In genomic region chr2:120032297-120032696, GRCh38 we compare ENCODE assay signal across 2 cellular contexts.
TF ChIP-seq lines count a peak whose summit lies in the region.

No MANE protein-coding gene starts in this region.

TF ChIP-seq in GM23338, 12 proteins besides CTCF, POLR2A, EP300 and RAD21:
- TF ChIP-seq ZNF462 (CRISPR knock-in tag; IDR thresholded peaks at IDR 0.05) (no peak), EZH2 (IDR thresholded peaks at IDR 0.05; ENCODE audit: low read depth, unreplicated experiment) (no peak), POLR2AphosphoS5 (IDR thresholded peaks at IDR 0.05; ENCODE audit: low read depth) (no peak), JUNB (IDR thresholded peaks at IDR 0.05; ENCODE audit: unreplicated experiment) (no peak), STAT1 (IDR thresholded peaks at IDR 0.05; ENCODE audit: unreplicated experiment) (no peak), ZNF331 (CRISPR knock-in tag; IDR thresholded peaks at IDR 0.05; ENCODE audit: low read depth) (no peak), CREB1 (CRISPR knock-in tag; IDR thresholded peaks at IDR 0.05; ENCODE audit: low read depth) (no peak), EZH2phosphoT487 (IDR thresholded peaks at IDR 0.05; ENCODE audit: unreplicated experiment) (no peak), ZNF114 (CRISPR knock-in tag; IDR thresholded peaks at IDR 0.05) (no peak), NANOG (IDR thresholded peaks at IDR 0.05; ENCODE audit: borderline replicate concordance) (no peak)
- TF ChIP-seq, protein P1, sequence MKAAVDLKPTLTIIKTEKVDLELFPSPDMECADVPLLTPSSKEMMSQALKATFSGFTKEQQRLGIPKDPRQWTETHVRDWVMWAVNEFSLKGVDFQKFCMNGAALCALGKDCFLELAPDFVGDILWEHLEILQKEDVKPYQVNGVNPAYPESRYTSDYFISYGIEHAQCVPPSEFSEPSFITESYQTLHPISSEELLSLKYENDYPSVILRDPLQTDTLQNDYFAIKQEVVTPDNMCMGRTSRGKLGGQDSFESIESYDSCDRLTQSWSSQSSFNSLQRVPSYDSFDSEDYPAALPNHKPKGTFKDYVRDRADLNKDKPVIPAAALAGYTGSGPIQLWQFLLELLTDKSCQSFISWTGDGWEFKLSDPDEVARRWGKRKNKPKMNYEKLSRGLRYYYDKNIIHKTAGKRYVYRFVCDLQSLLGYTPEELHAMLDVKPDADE (IDR thresholded peaks at IDR 0.05): no peak
- TF ChIP-seq, protein P2, sequence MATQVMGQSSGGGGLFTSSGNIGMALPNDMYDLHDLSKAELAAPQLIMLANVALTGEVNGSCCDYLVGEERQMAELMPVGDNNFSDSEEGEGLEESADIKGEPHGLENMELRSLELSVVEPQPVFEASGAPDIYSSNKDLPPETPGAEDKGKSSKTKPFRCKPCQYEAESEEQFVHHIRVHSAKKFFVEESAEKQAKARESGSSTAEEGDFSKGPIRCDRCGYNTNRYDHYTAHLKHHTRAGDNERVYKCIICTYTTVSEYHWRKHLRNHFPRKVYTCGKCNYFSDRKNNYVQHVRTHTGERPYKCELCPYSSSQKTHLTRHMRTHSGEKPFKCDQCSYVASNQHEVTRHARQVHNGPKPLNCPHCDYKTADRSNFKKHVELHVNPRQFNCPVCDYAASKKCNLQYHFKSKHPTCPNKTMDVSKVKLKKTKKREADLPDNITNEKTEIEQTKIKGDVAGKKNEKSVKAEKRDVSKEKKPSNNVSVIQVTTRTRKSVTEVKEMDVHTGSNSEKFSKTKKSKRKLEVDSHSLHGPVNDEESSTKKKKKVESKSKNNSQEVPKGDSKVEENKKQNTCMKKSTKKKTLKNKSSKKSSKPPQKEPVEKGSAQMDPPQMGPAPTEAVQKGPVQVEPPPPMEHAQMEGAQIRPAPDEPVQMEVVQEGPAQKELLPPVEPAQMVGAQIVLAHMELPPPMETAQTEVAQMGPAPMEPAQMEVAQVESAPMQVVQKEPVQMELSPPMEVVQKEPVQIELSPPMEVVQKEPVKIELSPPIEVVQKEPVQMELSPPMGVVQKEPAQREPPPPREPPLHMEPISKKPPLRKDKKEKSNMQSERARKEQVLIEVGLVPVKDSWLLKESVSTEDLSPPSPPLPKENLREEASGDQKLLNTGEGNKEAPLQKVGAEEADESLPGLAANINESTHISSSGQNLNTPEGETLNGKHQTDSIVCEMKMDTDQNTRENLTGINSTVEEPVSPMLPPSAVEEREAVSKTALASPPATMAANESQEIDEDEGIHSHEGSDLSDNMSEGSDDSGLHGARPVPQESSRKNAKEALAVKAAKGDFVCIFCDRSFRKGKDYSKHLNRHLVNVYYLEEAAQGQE (IDR thresholded peaks at IDR 0.05; ENCODE audit: unreplicated experiment): no peak

TF ChIP-seq in HepG2, 621 proteins besides CTCF, POLR2A, EP300 and RAD21 (continued from another document):
- no peak for TF ChIP-seq PLSCR1 (CRISPR knock-in tag; IDR thresholded peaks at IDR 0.05; ENCODE audit: borderline replicate concordance)
- TF ChIP-seq ATF3 (CRISPR knock-in tag; IDR thresholded peaks at IDR 0.05): no peak
- TF ChIP-seq ELF1 (CRISPR knock-in tag; IDR thresholded peaks at IDR 0.05): no peak
- TF ChIP-seq ZNF264 (CRISPR knock-in tag; IDR thresholded peaks at IDR 0.05): no peak
- no peak for TF ChIP-seq ZFP36L2 (CRISPR knock-in tag; IDR thresholded peaks at IDR 0.05)
- TF ChIP-seq DPF2 (CRISPR knock-in tag; IDR thresholded peaks at IDR 0.05; ENCODE audit: borderline replicate concordance, low read depth): no peak
- TF ChIP-seq, protein P3, sequence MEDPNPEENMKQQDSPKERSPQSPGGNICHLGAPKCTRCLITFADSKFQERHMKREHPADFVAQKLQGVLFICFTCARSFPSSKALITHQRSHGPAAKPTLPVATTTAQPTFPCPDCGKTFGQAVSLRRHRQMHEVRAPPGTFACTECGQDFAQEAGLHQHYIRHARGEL (CRISPR knock-in tag; IDR thresholded peaks at IDR 0.05): no peak
- TF ChIP-seq NR3C1 (CRISPR knock-in tag; IDR thresholded peaks at IDR 0.05): no peak
- TF ChIP-seq ZNF749 (CRISPR knock-in tag; IDR thresholded peaks at IDR 0.05; ENCODE audit: borderline replicate concordance): no peak
- no peak for TF ChIP-seq NCOR1 (IDR thresholded peaks at IDR 0.05; ENCODE audit: borderline replicate concordance, low read length)
- TF ChIP-seq KLF16 (CRISPR knock-in tag; IDR thresholded peaks at IDR 0.05): no peak
- TF ChIP-seq NR2F2 (IDR thresholded peaks at IDR 0.05; ENCODE audit: borderline replicate concordance, low read depth): no peak
- TF ChIP-seq, protein P4, sequence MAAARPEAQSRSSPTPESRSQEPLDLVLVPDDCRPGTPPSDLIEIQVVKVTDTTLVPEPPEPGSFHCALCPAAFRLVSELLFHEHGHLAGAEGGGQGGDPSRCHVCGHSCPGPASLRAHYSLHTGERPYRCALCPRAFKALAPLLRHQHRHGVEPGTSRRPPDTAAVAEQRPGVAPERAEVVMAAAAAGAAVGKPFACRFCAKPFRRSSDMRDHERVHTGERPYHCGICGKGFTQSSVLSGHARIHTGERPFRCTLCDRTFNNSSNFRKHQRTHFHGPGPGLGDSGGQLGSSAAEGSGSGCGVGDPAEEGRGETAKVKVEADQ (CRISPR knock-in tag; IDR thresholded peaks at IDR 0.05; ENCODE audit: borderline replicate concordance): no peak
- TF ChIP-seq, protein P5, sequence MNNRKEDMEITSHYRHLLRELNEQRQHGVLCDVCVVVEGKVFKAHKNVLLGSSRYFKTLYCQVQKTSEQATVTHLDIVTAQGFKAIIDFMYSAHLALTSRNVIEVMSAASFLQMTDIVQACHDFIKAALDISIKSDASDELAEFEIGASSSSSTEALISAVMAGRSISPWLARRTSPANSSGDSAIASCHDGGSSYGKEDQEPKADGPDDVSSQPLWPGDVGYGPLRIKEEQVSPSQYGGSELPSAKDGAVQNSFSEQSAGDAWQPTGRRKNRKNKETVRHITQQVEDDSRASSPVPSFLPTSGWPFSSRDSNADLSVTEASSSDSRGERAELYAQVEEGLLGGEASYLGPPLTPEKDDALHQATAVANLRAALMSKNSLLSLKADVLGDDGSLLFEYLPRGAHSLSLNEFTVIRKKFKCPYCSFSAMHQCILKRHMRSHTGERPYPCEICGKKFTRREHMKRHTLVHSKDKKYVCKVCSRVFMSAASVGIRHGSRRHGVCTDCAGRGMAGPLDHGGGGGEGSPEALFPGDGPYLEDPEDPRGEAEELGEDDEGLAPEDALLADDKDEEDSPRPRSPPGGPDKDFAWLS (CRISPR knock-in tag; IDR thresholded peaks at IDR 0.05; ENCODE audit: borderline replicate concordance): no peak
- no peak for TF ChIP-seq ZNF792 (CRISPR knock-in tag; IDR thresholded peaks at IDR 0.05)
